1 cellular context compared by ENCODE assay signal in genomic region chr7:95331004-95331337, GRCh38.
TF ChIP-seq lines count a peak whose summit lies in the region.

No MANE protein-coding gene starts in this region.

TF ChIP-seq in IMR-90, 13 proteins besides CTCF, POLR2A, EP300 and RAD21 (continued from another document):
- no peak for TF ChIP-seq ELK1 (IDR thresholded peaks at IDR 0.05; ENCODE audit: borderline replicate concordance, low read depth, low read length)
- TF ChIP-seq RCOR1 (IDR thresholded peaks at IDR 0.05; ENCODE audit: insufficient replicate concordance, low read length), result no peak
